34 cellular contexts compared by ENCODE assay signal in genomic region chr6:75157336-75157735, GRCh38. TPM values are rescaled to one million over a fixed set of nuclear protein-coding genes. Genes with fewer than 3 reads are reported as not detected.
"Had no signal": no experiment of that assay in that cellular context is flagged by ENCODE, and none has a peak within 500 bp of the region (broad histone marks: within the 10 kb centered on the region; RNA-seq: fewer than 3 reads in every experiment).

No MANE protein-coding gene starts in this region.

- H3K27me3 Mint-ChIP-seq: dendritic cell treated with granulocyte-macrophage colony-stimulating factor and Interleukin-4, amounts not matched to agents 40 ng/mL and 50 ng/mL, for 4 days had no signal

- H3K4me3 Mint-ChIP-seq: activated CD4-positive, alpha-beta memory T cell treated with anti-CD3 and anti-CD28 coated beads for 36 hours; activated CD4-positive, alpha-beta T cell treated with anti-CD3 and anti-CD28 coated beads, Interleukin-2, amount 10 ng/mL, durations not matched to agents 24 days and 14 days; activated naive CD4-positive, alpha-beta T cell treated with anti-CD3 and anti-CD28 coated beads, Interleukin-2, amount 50 U/mL, for 24 hours; activated naive CD8-positive, alpha-beta T cell treated with anti-CD3 and anti-CD28 coated beads, Interleukin-2, amount 50 U/mL, for 24 hours; activated T-cell treated with anti-CD3 and anti-CD28 coated beads, Interleukin-2, amount 50 U/mL, for 24 hours; dendritic cell treated with granulocyte-macrophage colony-stimulating factor and Interleukin-4, amounts not matched to agents 40 ng/mL and 50 ng/mL, for 4 days; endodermal cell; nephron; stimulated activated naive B cell treated with anti-CD40 and anti-IgM and Interleukin-4, amounts not matched to agents 10 μg/mL and 1 μg/mL and 100 μg/mL, for 72 hours had no signal

- H3K27ac ChIP-seq: breast epithelium, gastrocnemius medialis, left lung, lower lobe of right lung, neutrophil, pancreas, prostate gland, stomach, thyroid gland had no signal

- H3K36me3 Mint-ChIP-seq: activated CD4-positive, alpha-beta memory T cell treated with anti-CD3 and anti-CD28 coated beads for 36 hours; activated naive CD4-positive, alpha-beta T cell treated with anti-CD3 and anti-CD28 coated beads, Interleukin-2, amount 50 U/mL, for 24 hours; stimulated activated naive B cell treated with anti-CD40 and anti-IgM and Interleukin-4, amounts not matched to agents 10 μg/mL and 1 μg/mL and 100 μg/mL, for 72 hours had no signal

- FAIRE-seq: islet of Langerhans, small intestine had no signal

- H3K27ac Mint-ChIP-seq: activated CD4-positive, alpha-beta memory T cell treated with anti-CD3 and anti-CD28 coated beads for 36 hours; activated CD4-positive, alpha-beta T cell treated with anti-CD3 and anti-CD28 coated beads, Interleukin-2, amount 10 ng/mL, durations not matched to agents 24 days and 14 days; activated naive CD4-positive, alpha-beta T cell treated with anti-CD3 and anti-CD28 coated beads, Interleukin-2, amount 50 U/mL, for 24 hours; activated naive CD8-positive, alpha-beta T cell treated with anti-CD3 and anti-CD28 coated beads, Interleukin-2, amount 50 U/mL, for 24 hours; activated T-cell treated with anti-CD3 and anti-CD28 coated beads, Interleukin-2, amount 50 U/mL, for 24 hours; dendritic cell treated with granulocyte-macrophage colony-stimulating factor and Interleukin-4, amounts not matched to agents 40 ng/mL and 50 ng/mL, for 4 days; endodermal cell; nephron; stimulated activated naive B cell treated with anti-CD40 and anti-IgM and Interleukin-4, amounts not matched to agents 10 μg/mL and 1 μg/mL and 100 μg/mL, for 72 hours had no signal

- H3K36me3 ChIP-seq: breast epithelium, gastrocnemius medialis, left lung, lower lobe of right lung, neutrophil, pancreas, prostate gland, thyroid gland had no signal

- H3K9me3 Mint-ChIP-seq: activated CD4-positive, alpha-beta memory T cell treated with anti-CD3 and anti-CD28 coated beads for 36 hours; activated CD4-positive, alpha-beta T cell treated with anti-CD3 and anti-CD28 coated beads, Interleukin-2, amount 10 ng/mL, durations not matched to agents 24 days and 14 days; activated naive CD8-positive, alpha-beta T cell treated with anti-CD3 and anti-CD28 coated beads, Interleukin-2, amount 50 U/mL, for 24 hours; activated T-cell treated with anti-CD3 and anti-CD28 coated beads, Interleukin-2, amount 50 U/mL, for 24 hours; dendritic cell treated with granulocyte-macrophage colony-stimulating factor and Interleukin-4, amounts not matched to agents 40 ng/mL and 50 ng/mL, for 4 days; endodermal cell; nephron; stimulated activated naive B cell treated with anti-CD40 and anti-IgM and Interleukin-4, amounts not matched to agents 10 μg/mL and 1 μg/mL and 100 μg/mL, for 72 hours had no signal

- H3K4me1 ChIP-seq: breast epithelium, gastrocnemius medialis, left lung, lower lobe of right lung, pancreas, prostate gland, stomach, thyroid gland had no signal

- H3K9me3 ChIP-seq: breast epithelium, esophagus muscularis mucosa, gastrocnemius medialis, left lung, lower lobe of right lung, mucosa of descending colon, neutrophil, pancreas, prostate gland, stomach, thyroid gland had no signal

- H3K4me1 Mint-ChIP-seq: activated CD4-positive, alpha-beta T cell treated with anti-CD3 and anti-CD28 coated beads, Interleukin-2, amount 10 ng/mL, durations not matched to agents 24 days and 14 days; activated naive CD4-positive, alpha-beta T cell treated with anti-CD3 and anti-CD28 coated beads, Interleukin-2, amount 50 U/mL, for 24 hours; activated naive CD8-positive, alpha-beta T cell treated with anti-CD3 and anti-CD28 coated beads, Interleukin-2, amount 50 U/mL, for 24 hours; endodermal cell; stimulated activated naive B cell treated with anti-CD40 and anti-IgM and Interleukin-4, amounts not matched to agents 10 μg/mL and 1 μg/mL and 100 μg/mL, for 72 hours had no signal

- DNase-seq: activated CD4-positive, alpha-beta memory T cell treated with anti-CD3 and anti-CD28 coated beads for 36 hours; activated CD4-positive, alpha-beta T cell treated with anti-CD3 and anti-CD28 coated beads, Interleukin-2, amount 10 ng/mL, durations not matched to agents 24 days and 14 days; activated CD4-positive, CD25-positive, alpha-beta regulatory T cell treated with anti-CD3 and anti-CD28 coated beads, Interleukin-2, amount 50 U/mL, for 72 hours; activated CD8-positive, alpha-beta memory T cell treated with anti-CD3 and anti-CD28 coated beads, Interleukin-2, amount 50 U/mL, for 48 hours; activated gamma-delta T cell treated with Interleukin-2 at 50 U/mL for 16 hours; activated naive CD8-positive, alpha-beta T cell treated with anti-CD3 and anti-CD28 coated beads, Interleukin-2, amount 50 U/mL, for 24 hours; activated T-cell treated with anti-CD3 and anti-CD28 coated beads, Interleukin-2, amount 50 U/mL, for 24 hours; amygdala; central memory CD4-positive, alpha-beta T cell; endodermal cell; gastrocnemius medialis; glutamatergic neuron; left lung; lower lobe of right lung; mucosa of descending colon; pancreas; retina; small intestine; stimulated activated CD4-positive, alpha-beta T cell treated with anti-CD3 and anti-CD28 coated beads, Interleukin-1b, Interleukin-23, amount 100 ng/mL, for 48 hours; stimulated activated CD4-positive, alpha-beta T cell treated with anti-CD3 and anti-CD28 coated beads, Interleukin-4, amount 100 ng/mL, for 4 hours; stimulated activated CD8-positive, alpha-beta memory T cell treated with anti-CD3 and anti-CD28 coated beads, Interleukin-4, amount 100 ng/mL, for 48 hours; stimulated activated naive B cell treated with anti-CD40 and anti-IgM and Interleukin-4, amounts not matched to agents 10 μg/mL and 1 μg/mL and 100 μg/mL, for 72 hours; stomach; T-helper 2 cell; thyroid gland had no signal

- H3K4me3 ChIP-seq: breast epithelium, esophagus muscularis mucosa, gastrocnemius medialis, left lung, lower lobe of right lung, mucosa of descending colon, pancreas, prostate gland, stomach, thyroid gland had no signal

- H3K27me3 ChIP-seq: breast epithelium, esophagus muscularis mucosa, gastrocnemius medialis, left lung, neutrophil, pancreas, stomach, thyroid gland had no signal

RNA-seq across cellular contexts. Expression of gene COL12A1, which starts 48.5 kb away (rescaled TPM):
- total RNA-seq: activated CD4-positive, alpha-beta memory T cell treated with anti-CD3 and anti-CD28 coated beads for 36 hours; activated CD8-positive, alpha-beta memory T cell treated with anti-CD3 and anti-CD28 coated beads for 36 hours had no signal
